22 cellular contexts compared by ENCODE assay signal in the genomic region with DNA sequence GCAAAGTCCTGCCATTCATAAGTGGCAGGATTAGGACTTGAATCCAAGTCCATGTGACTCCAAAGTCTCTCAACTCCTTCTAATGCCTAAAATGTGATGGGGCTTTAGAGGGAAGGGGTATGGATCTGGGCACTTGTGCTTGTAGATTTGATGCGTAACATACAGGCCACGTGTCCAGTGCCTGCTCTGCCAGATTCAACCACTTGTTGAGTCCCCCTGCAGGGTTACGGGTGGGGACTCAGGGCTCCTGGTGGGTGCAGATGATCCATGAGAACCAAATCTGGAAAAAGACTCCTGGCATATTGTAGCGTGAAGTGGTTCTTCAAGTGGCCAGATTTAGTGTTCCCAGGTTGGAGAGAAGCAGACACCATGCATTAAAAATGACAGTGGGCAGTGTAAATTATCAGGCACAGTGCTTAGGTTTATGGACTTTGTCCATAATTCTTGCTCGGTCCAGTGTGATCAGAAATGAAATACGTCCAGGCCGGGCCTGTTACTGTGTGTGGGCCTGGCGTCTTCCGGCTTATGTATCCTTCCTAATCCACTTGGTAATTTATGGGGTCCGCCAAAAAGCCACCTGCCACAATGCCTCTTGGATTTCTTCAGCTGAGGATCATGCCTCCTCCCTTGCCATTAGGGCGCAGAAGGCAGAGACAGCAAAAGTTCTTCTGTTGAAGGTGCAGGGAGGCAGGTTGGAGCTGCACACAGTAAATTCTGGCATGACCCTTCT. TPM values are rescaled to one million over a fixed set of nuclear protein-coding genes. Genes with fewer than 3 reads are reported as not detected.
A peak's percentile ranks its signal among the peaks of the same experiment; 100 is the strongest.
DNase-seq lines count a peak whose midpoint lies in the region; ATAC-seq, FAIRE-seq and TF ChIP-seq lines count a peak whose summit lies in the region.
"Had no signal": no experiment of that assay in that cellular context is flagged by ENCODE, and none has a peak within 500 bp of the region (broad histone marks: within the 10 kb centered on the region; RNA-seq: fewer than 3 reads in every experiment).

No MANE protein-coding gene starts in this region.

- no peak overlapping the region for H2BK5ac ChIP-seq in H1 (ENCODE audit: low read depth, low read length)

- no peak overlapping the region for H3K56ac ChIP-seq in H1 (replicated peaks; ENCODE audit: insufficient read length, low read depth, low read length)

- H3K27ac ChIP-seq in H1 (ENCODE audit: low read depth, low read length), result no peak overlapping the region
- H3K27ac ChIP-seq: BLaER1 treated with 17β-estradiol and CSF1 and Interleukin-3, amounts not matched to agents 10 nM and 100 nM; skin epidermis; uterus had no signal

- H4K20me1 ChIP-seq in H1 (replicated peaks in 1 of 2; ENCODE audit: control insufficient read depth in 1 of 2, insufficient read depth in 2 of 2, low read length in 2 of 2), result no peaks in the 10 kb centered on the region
- H4K20me1 ChIP-seq: BLaER1 treated with 17β-estradiol and CSF1 and Interleukin-3, amounts not matched to agents 10 nM and 100 nM had no signal

- no peak overlapping the region for H4K91ac ChIP-seq in H1 (replicated peaks; ENCODE audit: insufficient read length, low read length)

- no peak for TF ChIP-seq POLR2A in H1 (IDR thresholded peaks at IDR 0.05; ENCODE audit: control extremely low read depth in 1 of 2, low read depth in 2 of 2, low read length in 2 of 2)

- H3K4me2 ChIP-seq in H1 (ENCODE audit: insufficient read depth in 1 of 2, low read depth in 2 of 2, low read length in 2 of 2), result no peak overlapping the region

- no peak overlapping the region for H2BK120ac ChIP-seq in H1 (replicated peaks; ENCODE audit: low read depth, low read length)

- DNase-seq in H7 (peak; percentile 7), NCI-H524 (lab: John Stamatoyannopoulos, UW) (peak; percentile 90 to 91), H1 (ENCODE audit: low read depth in 1 of 2, low spot score in 2 of 2) (peak in 1 of 2 experiments; percentile 28), sciatic nerve (ENCODE audit: low spot score) (peak; percentile 8), NCI-H146 treated with DMSO at 0.1 percent for 48 hours (lab: John Stamatoyannopoulos, UW; ENCODE audit: unreplicated experiment) (no peak)
- DNase-seq in stimulated activated CD4-positive, alpha-beta T cell treated with anti-CD3 and anti-CD28 coated beads, Interleukin-2, amount 100 ng/mL, for 48 hours, result no peak
- DNase-seq: activated CD4-positive, alpha-beta T cell treated with anti-CD3 and anti-CD28 coated beads for 36 hours; activated T-cell treated with anti-CD3 and anti-CD28 coated beads, Interleukin-2, amount 50 U/mL, for 72 hours; Caco-2; GOT3; NCI-H1092; NCI-H2029; NCI-H446 treated with DMSO at 0.1 percent for 48 hours; stimulated activated CD4-positive, alpha-beta T cell treated with anti-CD3 and anti-CD28 coated beads, Interleukin-2, amount 100 ng/mL, for 24 hours; substantia nigra had no signal

- no peak overlapping the region for H3K14ac ChIP-seq in H1 (ENCODE audit: insufficient read length)

- H3K36me3 ChIP-seq in H7 (replicated peaks; ENCODE audit: control insufficient read depth, insufficient read depth, low read length) (no peaks in the 10 kb centered on the region), H1 (ENCODE audit: control insufficient read depth in 2 of 4, insufficient read depth in 4 of 4, low read length in 3 of 4) (no peaks in the 10 kb centered on the region)
- H3K36me3 ChIP-seq: BLaER1 treated with 17β-estradiol and CSF1 and Interleukin-3, amounts not matched to agents 10 nM and 100 nM; uterus had no signal

- no peak for TF ChIP-seq CTCF in H1 (IDR thresholded peaks at IDR 0.05; ENCODE audit: control extremely low read depth in 1 of 3, insufficient read depth in 1 of 3, low read depth in 1 of 3, low read length in 3 of 3)

- no peak overlapping the region for H3K18ac ChIP-seq in H1 (ENCODE audit: extremely low read depth, low read length)

- intact Hi-C loops in sciatic nerve (cut with DNase I), result no loop called here

- ATAC-seq in sciatic nerve, result no peak
- no peak for ATAC-seq in HG03460 (IDR thresholded peaks at IDR 0.05; ENCODE audit: unreplicated experiment)
- ATAC-seq: activated CD4-positive, alpha-beta T cell treated with anti-CD3 and anti-CD28 coated beads for 36 hours; activated T-cell treated with anti-CD3 and anti-CD28 coated beads, Interleukin-2, amount 50 U/mL, for 72 hours; GM12878; stimulated activated effector memory CD8-positive, alpha-beta T cell treated with anti-CD3 and anti-CD28 coated beads, Interleukin-12 subunit alpha, Interleukin-12 subunit beta, amount 100 ng/mL, for 72 hours had no signal

- POLR2A ChIA-PET in H1 (lab: Charles Lee; ENCODE audit: partially characterized antibody), result interaction anchor here (1.1 kb wide), 1 partner anchor 52 kb away, joined by 3 read pairs; no protein-coding TSS in a partner anchor

- no peak overlapping the region; the same call in 1 of the 2 replicates for H2BK12ac ChIP-seq in H1 (ENCODE audit: low read depth, low read length)

- H2AFZ ChIP-seq in H1 (ENCODE audit: low read length), result no peak overlapping the region

- no peak for FAIRE-seq in H1 (lab: Jason Lieb, UNC)
- FAIRE-seq: GM12878, TTC549 had no signal

- H3K4ac ChIP-seq in H1 (replicated peaks; ENCODE audit: insufficient read length, low read depth, low read length), result no peak overlapping the region

- H3K23me2 ChIP-seq in H1 (ENCODE audit: low read depth, low read length), result no peaks in the 10 kb centered on the region; the same call in 1 of the 2 replicates

- peaks cover 0 to 6% (median 3%) of the 10 kb centered on the region in 4 experiments; a peak in 3 of 7 replicates for H3K4me1 ChIP-seq in H1 (replicated peaks in 1 of 4; ENCODE audit: control insufficient read depth in 3 of 4, insufficient read depth in 4 of 4, low read length in 3 of 4)
- H3K4me1 ChIP-seq: uterus had no signal

- no peak overlapping the region for H4K5ac ChIP-seq in H1 (ENCODE audit: insufficient read length, low read depth, low read length)

- CTCF ChIA-PET in H1 (lab: Charles Lee; ENCODE audit: partially characterized antibody), result interaction anchor here (0.9 to 1.2 kb wide), 2 partner anchors 14 to 65 kb away, joined by 3 read pairs; no protein-coding TSS in a partner anchor

- TF ChIP-seq EP300 in H1 (IDR thresholded peaks at IDR 0.05; ENCODE audit: borderline replicate concordance in 1 of 2, low read depth in 2 of 2, low read length in 2 of 2), result no peak

- no peaks in the 10 kb centered on the region for H3K79me2 ChIP-seq in H1 (ENCODE audit: control insufficient read depth in 1 of 2, insufficient read depth in 2 of 2, low read length in 2 of 2)

- peaks cover 5% of the 10 kb centered on the region for H3K27me3 ChIP-seq in H7 (ENCODE audit: control insufficient read depth, insufficient read depth, low read length)
- H3K27me3 ChIP-seq in H1 (replicated peaks in 1 of 4; ENCODE audit: control insufficient read depth in 3 of 4, extremely low read depth in 1 of 4, insufficient read depth in 3 of 4, low read length in 3 of 4), result peaks cover 0 to 4% (median 1%) of the 10 kb centered on the region in 4 experiments; a peak in 4 of 7 replicates
- H3K27me3 ChIP-seq: uterus had no signal

- WGBS in H1 (ENCODE audit: extremely low coverage in 1 of 2, insufficient coverage in 1 of 2, insufficient read length in 1 of 2, insufficient replicate concordance in 2 of 2, low coverage in 1 of 2, low lambda C conversion rate in 2 of 2, missing lambda C conversion rate in 1 of 2), 2 experiments, result 93% methylated on average over 11 of the region's 11 CpGs; no CpG with 5 or more reads in 1 of the 2 experiments

- H2BK15ac ChIP-seq in H1 (ENCODE audit: low read length), result 0 out of 2 replicates have a peak overlapping the region, but pooled peaks have one; percentile 20

- TF ChIP-seq RAD21 in H1 (IDR thresholded peaks at IDR 0.05 in 1 of 2, conservative IDR thresholded peaks at IDR 0.05 in 1 of 2; ENCODE audit: low read depth in 2 of 2, low read length in 2 of 2), result no peak

- H4K8ac ChIP-seq in H1 (ENCODE audit: extremely low read depth, insufficient read depth, low read length), result no peak overlapping the region

- H3K79me1 ChIP-seq in H1 (ENCODE audit: low read depth, low read length), result no peaks in the 10 kb centered on the region

- H3K23ac ChIP-seq in H1 (ENCODE audit: insufficient read length), result no peak overlapping the region

- no peaks in the 10 kb centered on the region for H3K9me3 ChIP-seq in H1 (ENCODE audit: insufficient read depth in 2 of 2, low read depth in 1 of 2, low read length in 1 of 2)
- H3K9me3 ChIP-seq: BLaER1 treated with 17β-estradiol and CSF1 and Interleukin-3, amounts not matched to agents 10 nM and 100 nM; Caco-2; uterus had no signal

- H3K4me3 ChIP-seq in H7 (ENCODE audit: insufficient read depth, low read depth, low read length) (no peak overlapping the region), H1 (ENCODE audit: extremely low read depth in 1 of 4, insufficient read depth in 2 of 4, low read depth in 3 of 4, low read length in 4 of 4) (no peak overlapping the region)
- H3K4me3 ChIP-seq: BLaER1 treated with 17β-estradiol and CSF1 and Interleukin-3, amounts not matched to agents 10 nM and 100 nM; GM12878; skin epidermis; uterus had no signal

- no peak overlapping the region for H3K9ac ChIP-seq in H1 (replicated peaks in 1 of 4; ENCODE audit: extremely low read depth in 1 of 4, low read depth in 3 of 4, low read length in 3 of 4)
- H3K9ac ChIP-seq: BLaER1 treated with 17β-estradiol and CSF1 and Interleukin-3, amounts not matched to agents 10 nM and 100 nM had no signal

- no peak overlapping the region for H2BK20ac ChIP-seq in H1 (ENCODE audit: low read length)

- no peak overlapping the region for H2AK5ac ChIP-seq in H1 (ENCODE audit: low read depth, low read length)

TF ChIP-seq in H1, 55 proteins besides CTCF, POLR2A, EP300 and RAD21 (continues in another document):
- no peak for TF ChIP-seq RBBP5 (IDR thresholded peaks at IDR 0.05; ENCODE audit: borderline replicate concordance, low read depth, low read length)
- TF ChIP-seq, protein P1, sequence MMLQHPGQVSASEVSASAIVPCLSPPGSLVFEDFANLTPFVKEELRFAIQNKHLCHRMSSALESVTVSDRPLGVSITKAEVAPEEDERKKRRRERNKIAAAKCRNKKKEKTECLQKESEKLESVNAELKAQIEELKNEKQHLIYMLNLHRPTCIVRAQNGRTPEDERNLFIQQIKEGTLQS (IDR thresholded peaks at IDR 0.05; ENCODE audit: insufficient read depth, low read depth, low read length), result no peak
- no peak for TF ChIP-seq SIRT6 (IDR thresholded peaks at IDR 0.05; ENCODE audit: low read length)
- no peak for TF ChIP-seq RFX5 (IDR thresholded peaks at IDR 0.05; ENCODE audit: borderline replicate concordance, low read depth, low read length)

RNA-seq across cellular contexts. Expression of a gene that starts 51.2 kb away (rescaled TPM):
- total RNA-seq in H7 (2014; rRNA removed; shearing (Covaris generic)), result 144 and 157 TPM in 2 replicates
- total RNA-seq in H1 (2021; fragmentation: NEBNext Ultra II Directional; extraction: Animal tissue kit (Norgen Biotek cat#: 25700)), result 66.4 and 68.1 TPM in 2 replicates
- 63.2 and 74.6 TPM in 2 replicates for polyA plus RNA-seq in H1 (2011; rRNA removed)
- polyA plus RNA-seq in H1 (2011; cell fraction: cytosol; rRNA removed), result 70.8 TPM
- 254 TPM for polyA plus RNA-seq in H1 (2011; cell fraction: nucleus; rRNA removed)
- 37.5 to 52.4 TPM (median 44.7 TPM) in 4 replicates for polyA plus RNA-seq in H1 (2012, experiment 1 of 2)
- polyA plus RNA-seq in H1 (2012, experiment 2 of 2), result 7.8 TPM
- 62.6 TPM for polyA plus RNA-seq in H1 (2013, experiment 1 of 2)
- 67.6 TPM for polyA plus RNA-seq in H1 (2013, experiment 2 of 2)
- polyA minus RNA-seq in H1 (2011; rRNA and poly(A)+ RNA removed), result 214 and 223 TPM in 2 replicates
- polyA minus RNA-seq in H1 (2011; cell fraction: cytosol; rRNA and poly(A)+ RNA removed), result 69.7 TPM
- 139 TPM for polyA minus RNA-seq in H1 (2011; cell fraction: nucleus; rRNA and poly(A)+ RNA removed)
- total RNA-seq in sciatic nerve, result 2.4 TPM

Comparison
In these comparisons a context has a peak if more than half of its experiments do, and no peak if none do; other contexts are left out.
1. DNase-seq: peak in H7 (single experiment), NCI-H524 (2 of 2) and sciatic nerve (single experiment); none in stimulated activated CD4-positive, alpha-beta T cell treated with anti-CD3 and anti-CD28 coated beads, Interleukin-2, amount 100 ng/mL, for 48 hours (0 of 2) and NCI-H146 treated with DMSO at 0.1 percent for 48 hours (single experiment).
2. RNA of a gene that starts 51.2 kb away (total RNA-seq): 144 to 157 TPM in H7 and 66.4 to 68.1 TPM in H1; 2.4 TPM in sciatic nerve (single experiment); every median in the first group is over 10 times any median in the second.